In genomic region chr1:66270122-66270812, GRCh38 we compare ENCODE assay signal across 10 cellular contexts.
A peak's percentile ranks its signal among the peaks of the same experiment; 100 is the strongest.
DNase-seq lines count a peak whose midpoint lies in the region; ATAC-seq and TF ChIP-seq lines count a peak whose summit lies in the region.
"Had no signal": no experiment of that assay in that cellular context is flagged by ENCODE, and none has a peak within 500 bp of the region (broad histone marks: within the 10 kb centered on the region; RNA-seq: fewer than 3 reads in every experiment).

No MANE protein-coding gene starts in this region.

- H3K4me3 Mint-ChIP-seq in activated CD4-positive, alpha-beta T cell treated with anti-CD3 and anti-CD28 coated beads for 36 hours, result no peak overlapping the region
- no peak overlapping the region for H3K4me3 Mint-ChIP-seq in mesothelial cell of epicardium

- 67 to 68% methylated on average over 5 of the region's 5 CpGs for WGBS in upper lobe of left lung, 2 donors

- intact Hi-C loops in activated CD4-positive, alpha-beta T cell treated with anti-CD3 and anti-CD28 coated beads for 36 hours (cut with DNase I, micrococcal nuclease), result loop anchor here (10.0 kb wide), 2 partner anchors 665 to 1305 kb away; partner anchors contain the start of gene JAK1 (in 1 of the 2)

- TF ChIP-seq CTCF in choroid plexus epithelial cell (conservative IDR thresholded peaks at IDR 0.05; ENCODE audit: low read depth, low read length), result no peak
- TF ChIP-seq CTCF in mesothelial cell of epicardium (IDR thresholded peaks at IDR 0.05; ENCODE audit: unreplicated experiment), result no peak
- TF ChIP-seq CTCF in upper lobe of left lung (IDR thresholded peaks at IDR 0.05), result no peak

- TF ChIP-seq POLR2A in upper lobe of left lung (IDR thresholded peaks at IDR 0.05), result peak in 1 of 4 donors; percentile 36

- H3K4me1 Mint-ChIP-seq in activated CD4-positive, alpha-beta T cell treated with anti-CD3 and anti-CD28 coated beads for 36 hours, result peaks cover 76% of the 10 kb centered on the region
- peaks cover 65% of the 10 kb centered on the region for H3K4me1 Mint-ChIP-seq in mesothelial cell of epicardium

- peak in 3 of 4 donors; percentile 40 to 72 (median 63) for TF ChIP-seq EP300 in upper lobe of left lung (IDR thresholded peaks at IDR 0.05)

- H3K9ac ChIP-seq in Karpas-422 (ENCODE audit: low read length), result no peak overlapping the region

- no peaks in the 10 kb centered on the region for H3K9me2 ChIP-seq in Karpas-422 (replicated peaks; ENCODE audit: insufficient read depth, low read length)

- H3K4me1 ChIP-seq in upper lobe of left lung (peaks cover 40 to 76% (median 59%) of the 10 kb centered on the region in 4 donors), Karpas-422 (ENCODE audit: low read length) (peaks cover 39% of the 10 kb centered on the region)

- no peak overlapping the region for H3K4me2 ChIP-seq in Karpas-422 (ENCODE audit: low read depth, low read length, poor library complexity, severe bottlenecking)

- CTCF ChIA-PET in activated CD4-positive, alpha-beta T cell treated with anti-CD3 and anti-CD28 coated beads for 36 hours (lab: Charles Lee), result interaction anchor here (0.7 to 1.7 kb wide), 6 partner anchors 9 to 176 kb away, joined by 3 to 8 read pairs (median 4); no protein-coding TSS in a partner anchor

- H2AFZ ChIP-seq in Karpas-422 (ENCODE audit: low read length), result no peak overlapping the region

- no peak for ATAC-seq in activated CD4-positive, alpha-beta T cell treated with anti-CD3 and anti-CD28 coated beads for 36 hours
- ATAC-seq in upper lobe of left lung (ENCODE audit: low FRiP score in 2 of 2), result peak in 1 of 2 donors; percentile 77
- ATAC-seq in HG03097 (IDR thresholded peaks at IDR 0.05; ENCODE audit: low FRiP score, unreplicated experiment), result no peak

- no peaks in the 10 kb centered on the region for H3K27me3 Mint-ChIP-seq in activated CD4-positive, alpha-beta T cell treated with anti-CD3 and anti-CD28 coated beads for 36 hours
- no peaks in the 10 kb centered on the region for H3K27me3 Mint-ChIP-seq in mesothelial cell of epicardium (ENCODE audit: low read depth)

- no peaks in the 10 kb centered on the region for H3K36me3 ChIP-seq in upper lobe of left lung
- H3K36me3 ChIP-seq in Karpas-422 (ENCODE audit: insufficient read depth, low read length), result no peaks in the 10 kb centered on the region

- H3K9me3 ChIP-seq in upper lobe of left lung (no peaks in the 10 kb centered on the region), Karpas-422 (ENCODE audit: low read length) (no peaks in the 10 kb centered on the region)

- H3K36me3 Mint-ChIP-seq in activated CD4-positive, alpha-beta T cell treated with anti-CD3 and anti-CD28 coated beads for 36 hours (ENCODE audit: low read depth), result peaks cover 1% of the 10 kb centered on the region
- H3K36me3 Mint-ChIP-seq in mesothelial cell of epicardium, result no peaks in the 10 kb centered on the region

- H3K27me3 ChIP-seq in upper lobe of left lung, result no peaks in the 10 kb centered on the region
- H3K27me3 ChIP-seq in Karpas-422 (ENCODE audit: low read length), result no peaks in the 10 kb centered on the region

- H3K79me2 ChIP-seq in Karpas-422 (ENCODE audit: low read length), result no peaks in the 10 kb centered on the region

- no peaks in the 10 kb centered on the region for H4K20me1 ChIP-seq in Karpas-422 (ENCODE audit: insufficient read depth, low read depth, low read length)

- no peak for DNase-seq in activated CD4-positive, alpha-beta T cell treated with anti-CD3 and anti-CD28 coated beads for 36 hours
- no peak for DNase-seq in activated CD4-positive, alpha-beta T cell treated with anti-CD3 and anti-CD28 coated beads, Interleukin-2, amount 50 U/mL, for 4 hours
- DNase-seq in choroid plexus epithelial cell (ENCODE audit: low read depth) (peak; percentile 94), mesothelial cell of epicardium (ENCODE audit: low spot score in 2 of 2, unreplicated experiment in 2 of 2) (no peak), upper lobe of left lung (peak in 1 of 2 donors; percentile 48), Karpas-422 (no peak)
- no peak for DNase-seq in stimulated activated naive CD4-positive, alpha-beta T cell treated with Interleukin-2 at 50 U/mL for 16 hours (lab: John Stamatoyannopoulos, UW)
- DNase-seq: NCI-H2171 treated with DMSO at 0.1 percent for 48 hours, T-helper 1 cell had no signal

- H3K9me3 Mint-ChIP-seq in activated CD4-positive, alpha-beta T cell treated with anti-CD3 and anti-CD28 coated beads for 36 hours (ENCODE audit: low read depth), result no peaks in the 10 kb centered on the region
- no peaks in the 10 kb centered on the region for H3K9me3 Mint-ChIP-seq in mesothelial cell of epicardium

- POLR2A ChIA-PET in activated CD4-positive, alpha-beta T cell treated with anti-CD3 and anti-CD28 coated beads for 36 hours (lab: Charles Lee), result no interaction called here

- H3K27ac Mint-ChIP-seq in activated CD4-positive, alpha-beta T cell treated with anti-CD3 and anti-CD28 coated beads for 36 hours, result peak overlapping the region; percentile 25
- peak overlapping the region; percentile 96 for H3K27ac Mint-ChIP-seq in mesothelial cell of epicardium

- H3K27ac ChIP-seq in upper lobe of left lung (peak overlapping the region; percentile 36 to 89 (median 76)), Karpas-422 (ENCODE audit: low read length) (no peak overlapping the region)

- H3K4me3 ChIP-seq in choroid plexus epithelial cell (ENCODE audit: low read depth, low read length) (no peak overlapping the region), upper lobe of left lung (no peak overlapping the region), Karpas-422 (ENCODE audit: low read length) (no peak overlapping the region)
